9 cellular contexts compared by ENCODE assay signal in genomic region chr22:19890502-19891349, GRCh38. TPM values are rescaled to one million over a fixed set of nuclear protein-coding genes. Genes with fewer than 3 reads are reported as not detected.
A peak's percentile ranks its signal among the peaks of the same experiment; 100 is the strongest.
DNase-seq lines count a peak whose midpoint lies in the region; ATAC-seq lines count a peak whose summit lies in the region.
"Had no signal": no experiment of that assay in that cellular context is flagged by ENCODE, and none has a peak within 500 bp of the region (broad histone marks: within the 10 kb centered on the region; RNA-seq: fewer than 3 reads in every experiment).

No MANE protein-coding gene starts in this region.

- no peaks in the 10 kb centered on the region for H3K9me3 ChIP-seq in HUES6 (ENCODE audit: control insufficient read depth, insufficient read depth, low read depth, low read length)
- no peaks in the 10 kb centered on the region for H3K9me3 ChIP-seq in naive thymus-derived CD4-positive, alpha-beta T cell (ENCODE audit: control insufficient read depth in 2 of 3, low read length in 3 of 3)
- H3K9me3 ChIP-seq: thyroid gland had no signal

- H3K27me3 Mint-ChIP-seq in naive thymus-derived CD4-positive, alpha-beta T cell = no peaks in the 10 kb centered on the region

- H3K4me3 ChIP-seq in HUES6 (ENCODE audit: low read depth, low read length) = no peak overlapping the region
- peak overlapping the region; percentile 67 for H3K4me3 ChIP-seq in naive thymus-derived CD4-positive, alpha-beta T cell (ENCODE audit: low read length)
- H3K4me3 ChIP-seq: thyroid gland had no signal

- peaks cover 0 to 10% of the 10 kb centered on the region in 2 donors for H3K36me3 Mint-ChIP-seq in activated naive CD4-positive, alpha-beta T cell treated with anti-CD3 and anti-CD28 coated beads, Interleukin-2, amount 50 U/mL, for 72 hours
- H3K36me3 Mint-ChIP-seq in naive thymus-derived CD4-positive, alpha-beta T cell = peaks cover 0 to 5% (median 0%) of the 10 kb centered on the region in 5 donors

- peaks cover 24% of the 10 kb centered on the region for H3K4me1 ChIP-seq in HUES6 (ENCODE audit: control insufficient read depth, insufficient read depth, low read length)
- peaks cover 38 to 96% of the 10 kb centered on the region in 2 donors for H3K4me1 ChIP-seq in naive thymus-derived CD4-positive, alpha-beta T cell (ENCODE audit: control insufficient read depth in 2 of 2, insufficient read depth in 2 of 2, low read length in 2 of 2)
- H3K4me1 ChIP-seq: thyroid gland had no signal

- H3K36me3 ChIP-seq in HUES6 (ENCODE audit: control insufficient read depth, insufficient read depth, low read length) = no peaks in the 10 kb centered on the region
- H3K36me3 ChIP-seq in naive thymus-derived CD4-positive, alpha-beta T cell (ENCODE audit: control insufficient read depth in 2 of 3, insufficient read depth in 3 of 3, low read length in 3 of 3) = no peaks in the 10 kb centered on the region

- peak overlapping the region; percentile 22 for H3K9ac ChIP-seq in HUES6 (ENCODE audit: low read length)

- no peaks in the 10 kb centered on the region for H3K9me3 Mint-ChIP-seq in activated naive CD4-positive, alpha-beta T cell treated with anti-CD3 and anti-CD28 coated beads, Interleukin-2, amount 50 U/mL, for 72 hours
- no peaks in the 10 kb centered on the region for H3K9me3 Mint-ChIP-seq in naive thymus-derived CD4-positive, alpha-beta T cell

- peak overlapping the region; percentile 80 to 91 (median 86) for H3K4me3 Mint-ChIP-seq in naive thymus-derived CD4-positive, alpha-beta T cell

- CTCF ChIA-PET in naive thymus-derived CD4-positive, alpha-beta T cell (lab: Charles Lee) = interaction anchor here (1.3 to 3.4 kb wide), 4 partner anchors 20 to 160 kb away, joined by 6 to 16 read pairs (median 6); partner anchors contain the start of genes GNB1L and RTL10

- intact Hi-C loops in naive thymus-derived CD4-positive, alpha-beta T cell (cut with micrococcal nuclease) = loop anchor here (1.0 to 5.0 kb wide), 11 partner anchors 16 to 783 kb away; partner anchors contain the start of genes COMT (in 1 of the 2), GNB1L (in 1 of the 2), RTL10 (in 1 of the 2) and TXNRD2 (in 1 of the 2)

- H3K27ac ChIP-seq in HUES6 (ENCODE audit: low read depth, low read length) = peak overlapping the region; percentile 30; the same call in 1 of the 2 replicates
- H3K27ac ChIP-seq in naive thymus-derived CD4-positive, alpha-beta T cell (ENCODE audit: low read depth, low read length) = peak overlapping the region; percentile 84

- peak overlapping the region; percentile 83 to 87 for H3K27ac Mint-ChIP-seq in activated naive CD4-positive, alpha-beta T cell treated with anti-CD3 and anti-CD28 coated beads, Interleukin-2, amount 50 U/mL, for 72 hours
- H3K27ac Mint-ChIP-seq in naive thymus-derived CD4-positive, alpha-beta T cell = peak overlapping the region; percentile 92 to 100 (median 99)

- peaks cover 44 to 96% (median 84%) of the 10 kb centered on the region in 7 donors for H3K4me1 Mint-ChIP-seq in naive thymus-derived CD4-positive, alpha-beta T cell

- DNase-seq in NCI-H1092 treated with DMSO at 0.1 percent for 48 hours (lab: John Stamatoyannopoulos, UW) (peak; percentile 21), NCI-H1092 (lab: John Stamatoyannopoulos, UW) (no peak)
- DNase-seq in activated naive CD4-positive, alpha-beta T cell treated with anti-CD3 and anti-CD28 coated beads, Interleukin-2, amount 50 U/mL, for 72 hours (ENCODE audit: low spot score in 2 of 2) = no peak
- DNase-seq in naive thymus-derived CD4-positive, alpha-beta T cell = no peak

- POLR2A ChIA-PET in naive thymus-derived CD4-positive, alpha-beta T cell (lab: Charles Lee) = interaction anchor here (0.6 to 9.7 kb wide), 13 partner anchors 9 to 678 kb away, joined by 3 to 154 read pairs (median 3); partner anchors contain the start of genes GNB1L and RTL10

- ATAC-seq in activated naive CD4-positive, alpha-beta T cell treated with anti-CD3 and anti-CD28 coated beads, Interleukin-2, amount 50 U/mL, for 72 hours = peak in 1 of 2 donors; percentile 0
- ATAC-seq in naive thymus-derived CD4-positive, alpha-beta T cell = no peak
- ATAC-seq in HG03139 (IDR thresholded peaks at IDR 0.05; ENCODE audit: unreplicated experiment) (no peak), GM19452 (IDR thresholded peaks at IDR 0.05; ENCODE audit: unreplicated experiment) (no peak)
- ATAC-seq in activated CD4-positive, CD25-positive, alpha-beta regulatory T cell treated with anti-CD3 and anti-CD28 coated beads, Interleukin-2, amount 50 U/mL, for 24 hours = no peak

- peaks cover 3% of the 10 kb centered on the region; the same call in 1 of the 2 replicates for H3K27me3 ChIP-seq in HUES6 (ENCODE audit: control insufficient read depth, insufficient read depth, low read length)
- no peaks in the 10 kb centered on the region for H3K27me3 ChIP-seq in naive thymus-derived CD4-positive, alpha-beta T cell (ENCODE audit: control insufficient read depth in 2 of 2, insufficient read depth in 2 of 2, low read length in 2 of 2)
- H3K27me3 ChIP-seq: thyroid gland had no signal

RNA-seq across cellular contexts. Expression of gene GNB1L, which starts 36.1 kb away (rescaled TPM):
- 10 to 100 TPM in 1 of 2 donors, 1 to 10 TPM in 1; 9.6 to 13.4 TPM for total RNA-seq in activated naive CD4-positive, alpha-beta T cell treated with anti-CD3 and anti-CD28 coated beads, Interleukin-2, amount 50 U/mL, for 72 hours
- total RNA-seq in naive thymus-derived CD4-positive, alpha-beta T cell = 10 to 100 TPM in 2 of 5 experiments, 1 to 10 TPM in 3; 4.2 to 14.1 (median 9.5) TPM
- 10 to 100 TPM; 12.1 to 20.8 TPM for polyA plus RNA-seq in naive thymus-derived CD4-positive, alpha-beta T cell

RNA-seq across cellular contexts. Expression of gene RTL10, which starts 36.1 kb away (rescaled TPM):
- total RNA-seq in activated naive CD4-positive, alpha-beta T cell treated with anti-CD3 and anti-CD28 coated beads, Interleukin-2, amount 50 U/mL, for 72 hours = 10 to 100 TPM; 12.1 to 20.1 TPM
- 10 to 100 TPM; 18.2 to 36.8 (median 24.9) TPM for total RNA-seq in naive thymus-derived CD4-positive, alpha-beta T cell
- polyA plus RNA-seq in naive thymus-derived CD4-positive, alpha-beta T cell = 10 to 100 TPM; 14.9 to 15.1 TPM

RNA-seq across cellular contexts. Expression of gene COMT, which starts 50.8 kb away (rescaled TPM):
- total RNA-seq in activated naive CD4-positive, alpha-beta T cell treated with anti-CD3 and anti-CD28 coated beads, Interleukin-2, amount 50 U/mL, for 72 hours = 100 to 1,000 TPM in 1 of 2 donors, 10 to 100 TPM in 1; 39.7 to 113 TPM
- 10 to 100 TPM; 30.0 to 80.7 (median 36.7) TPM for total RNA-seq in naive thymus-derived CD4-positive, alpha-beta T cell
- polyA plus RNA-seq in naive thymus-derived CD4-positive, alpha-beta T cell = 100 to 1,000 TPM in 1 of 2 donors, 10 to 100 TPM in 1; 85.0 to 105 TPM

RNA-seq across cellular contexts. Expression of gene TXNRD2, which starts 50.9 kb away (rescaled TPM):
- 10 to 100 TPM in 1 of 2 donors, 1 to 10 TPM in 1; 4.6 to 33.0 TPM for total RNA-seq in activated naive CD4-positive, alpha-beta T cell treated with anti-CD3 and anti-CD28 coated beads, Interleukin-2, amount 50 U/mL, for 72 hours
- total RNA-seq in naive thymus-derived CD4-positive, alpha-beta T cell = 10 to 100 TPM; 24.7 to 39.0 (median 36.7) TPM
- 10 to 100 TPM; 14.0 to 15.2 TPM for polyA plus RNA-seq in naive thymus-derived CD4-positive, alpha-beta T cell
